ENCODE assay signal across 12 cellular contexts in genomic region chr6:131635384-131636340, GRCh38. TPM values are rescaled to one million over a fixed set of nuclear protein-coding genes. Genes with fewer than 3 reads are reported as not detected.
DNase-seq lines count a peak whose midpoint lies in the region; ATAC-seq and TF ChIP-seq lines count a peak whose summit lies in the region.
"Had no signal": no experiment of that assay in that cellular context is flagged by ENCODE, and none has a peak within 500 bp of the region (broad histone marks: within the 10 kb centered on the region; RNA-seq: fewer than 3 reads in every experiment).

No MANE protein-coding gene starts in this region.

- TF ChIP-seq CTCF in H9 (conservative IDR thresholded peaks at IDR 0.05) (no peak), coronary artery (IDR thresholded peaks at IDR 0.05) (no peak)

- H3K4me2 ChIP-seq in H9 (ENCODE audit: insufficient read depth, insufficient read length, low read length) (no peak overlapping the region), mesendoderm (ENCODE audit: low read length) (no peak overlapping the region)
- H3K4me2 ChIP-seq: GM23338 had no signal

- ATAC-seq in GM18861 (IDR thresholded peaks at IDR 0.05; ENCODE audit: unreplicated experiment) (peak; percentile 92), HG03457 (IDR thresholded peaks at IDR 0.05; ENCODE audit: unreplicated experiment) (peak; percentile 75), left lobe of liver (peak; percentile 51)
- ATAC-seq: GM23338 had no signal

- H3K23me2 ChIP-seq in H9 (ENCODE audit: insufficient read length, low read depth, low read length, poor library complexity, severe bottlenecking), result no peaks in the 10 kb centered on the region

- H3K27ac ChIP-seq in H9 (ENCODE audit: insufficient read length, low read depth, low read length) (no peak overlapping the region), coronary artery (no peak overlapping the region), mesendoderm (ENCODE audit: low read depth, low read length) (no peak overlapping the region)

- H2AFZ ChIP-seq in H9 (ENCODE audit: low read length), result no peak overlapping the region
- H2AFZ ChIP-seq: GM23338 had no signal

- H2BK12ac ChIP-seq in H9 (ENCODE audit: insufficient read length, low read depth, low read length), result no peak overlapping the region

- no peaks in the 10 kb centered on the region for H4K20me1 ChIP-seq in H9 (ENCODE audit: control insufficient read depth, insufficient read depth, insufficient read length)

- H3K23ac ChIP-seq in H9 (ENCODE audit: insufficient read length, low read depth, low read length), result no peak overlapping the region
- H3K23ac ChIP-seq in mesendoderm (ENCODE audit: low read length), result no peak overlapping the region

- no peaks in the 10 kb centered on the region for H3K36me3 ChIP-seq in mesendoderm (ENCODE audit: control insufficient read depth, insufficient read depth, low read length)

- no peaks in the 10 kb centered on the region for H3K79me2 ChIP-seq in H9 (ENCODE audit: insufficient read depth, low read length)
- H3K79me2 ChIP-seq in mesendoderm (ENCODE audit: control insufficient read depth, insufficient read depth, low read length), result no peaks in the 10 kb centered on the region

- H3K9me3 Mint-ChIP-seq in H9, result no peaks in the 10 kb centered on the region
- H3K9me3 Mint-ChIP-seq: GM23338, type B pancreatic cell had no signal

- H4K91ac ChIP-seq in H9 (ENCODE audit: insufficient read length, low read depth, low read length), result no peak overlapping the region

- no peak overlapping the region for H3K4me3 Mint-ChIP-seq in H9
- H3K4me3 Mint-ChIP-seq: GM23338, type B pancreatic cell had no signal

- H3K27me3 ChIP-seq in H9 (ENCODE audit: insufficient read depth, low read length) (no peaks in the 10 kb centered on the region), mesendoderm (ENCODE audit: insufficient read depth, low read length, poor library complexity) (no peaks in the 10 kb centered on the region)

- H3K79me1 ChIP-seq in H9 (ENCODE audit: insufficient read depth, low read depth, low read length, poor library complexity, severe bottlenecking) (no peaks in the 10 kb centered on the region), mesendoderm (ENCODE audit: low read length) (no peaks in the 10 kb centered on the region)

- no peak overlapping the region for H4K5ac ChIP-seq in H9 (ENCODE audit: insufficient read length, low read depth, low read length)
- no peak overlapping the region for H4K5ac ChIP-seq in mesendoderm (ENCODE audit: low read length)

- H3K9me3 ChIP-seq in H9 (ENCODE audit: control insufficient read depth, low read depth, low read length), result no peaks in the 10 kb centered on the region

- H3K14ac ChIP-seq in H9 (ENCODE audit: insufficient read depth, low read length), result no peak overlapping the region

- H3K4me1 Mint-ChIP-seq in H9, result no peaks in the 10 kb centered on the region
- H3K4me1 Mint-ChIP-seq: GM23338 had no signal

- no peaks in the 10 kb centered on the region for H3K36me3 Mint-ChIP-seq in H9 (ENCODE audit: insufficient read depth in 1 of 3, low read depth in 3 of 3)
- H3K36me3 Mint-ChIP-seq: type B pancreatic cell had no signal

- H3K4me1 ChIP-seq in H9 (ENCODE audit: insufficient read depth, low read length) (no peaks in the 10 kb centered on the region), mesendoderm (ENCODE audit: control insufficient read depth, low read depth, low read length) (no peaks in the 10 kb centered on the region)

- H3K27me3 Mint-ChIP-seq in H9 (ENCODE audit: low read depth), result no peaks in the 10 kb centered on the region

- WGBS in H9 (ENCODE audit: extremely low coverage, insufficient read length, low lambda C conversion rate), result no CpG with 5 or more reads among the region's 11 CpGs
- WGBS in mesendoderm (ENCODE audit: extremely low coverage, insufficient coverage, low lambda C conversion rate), result no CpG with 5 or more reads among the region's 11 CpGs

- no peak overlapping the region for H3K56ac ChIP-seq in H9 (ENCODE audit: insufficient read length, low read depth, low read length)
- H3K56ac ChIP-seq in mesendoderm (ENCODE audit: low read length), result no peak overlapping the region

- peak overlapping the region; percentile 26 for H2BK20ac ChIP-seq in H9 (ENCODE audit: low read depth, low read length, poor library complexity, severe bottlenecking)

- H3T11ph ChIP-seq in H9 (ENCODE audit: low read length), result no peak overlapping the region

- H2AK5ac ChIP-seq in H9 (ENCODE audit: insufficient read length, low read length) (no peak overlapping the region), mesendoderm (ENCODE audit: low read length) (no peak overlapping the region)

- H3K4ac ChIP-seq in H9 (ENCODE audit: low read depth, low read length) (no peak overlapping the region), mesendoderm (ENCODE audit: low read depth, low read length) (no peak overlapping the region)

- no peak overlapping the region for H2BK5ac ChIP-seq in H9 (ENCODE audit: insufficient read length, low read length)
- H2BK5ac ChIP-seq in mesendoderm (ENCODE audit: low read length), result no peak overlapping the region

- no peak overlapping the region for H3K4me3 ChIP-seq in coronary artery
- no peak overlapping the region for H3K4me3 ChIP-seq in mesendoderm (ENCODE audit: low read length)
- H3K4me3 ChIP-seq: GM23338 had no signal

- no peak overlapping the region for H2BK15ac ChIP-seq in H9 (ENCODE audit: low read depth, low read length)
- H2BK15ac ChIP-seq in mesendoderm (replicated peaks; ENCODE audit: low read depth), result no peak overlapping the region

- no peak for DNase-seq in H9
- no peak for DNase-seq in left lobe of liver (ENCODE audit: low spot score)
- DNase-seq in stimulated activated naive CD4-positive, alpha-beta T cell (lab: John Stamatoyannopoulos, UW), result no peak
- no peak for DNase-seq in coronary artery (ENCODE audit: low spot score)
- DNase-seq in NCI-H524 (lab: John Stamatoyannopoulos, UW), result no peak
- DNase-seq in mesendoderm, result no peak
- DNase-seq: NCI-H1105 had no signal

- H3K9ac ChIP-seq in H9 (ENCODE audit: extremely low read depth, insufficient read length, low read length) (no peak overlapping the region), mesendoderm (ENCODE audit: low read length) (no peak overlapping the region)

- H4K8ac ChIP-seq in H9 (replicated peaks; ENCODE audit: insufficient read length, low read depth, low read length), result no peak overlapping the region
- no peak overlapping the region for H4K8ac ChIP-seq in mesendoderm (ENCODE audit: low read depth, low read length)

- H3K18ac ChIP-seq in H9 (ENCODE audit: insufficient read length, low read depth, low read length) (no peak overlapping the region), mesendoderm (ENCODE audit: low read length) (no peak overlapping the region)

- no peak overlapping the region; a peak in 1 of 7 replicates for H3K27ac Mint-ChIP-seq in H9
- H3K27ac Mint-ChIP-seq: GM23338, type B pancreatic cell had no signal

- H2BK120ac ChIP-seq in H9 (ENCODE audit: low read depth, low read length, poor library complexity, severe bottlenecking) (no peak overlapping the region), mesendoderm (ENCODE audit: low read depth, low read length) (no peak overlapping the region)

RNA-seq across cellular contexts. Expression of gene ENPP3, which starts 1.4 kb away (rescaled TPM):
- 0.09 and 0.15 TPM in 2 replicates for total RNA-seq in H9 (2021)
- 1.9 TPM for total RNA-seq in left lobe of liver
- 0.06 TPM for polyA plus RNA-seq in mesendoderm (2013, experiment 1 of 2)
- polyA plus RNA-seq in mesendoderm (2013, experiment 2 of 2), result 0.03 TPM
- total RNA-seq: bronchial epithelial cell, GM23338 had no signal
- polyA plus RNA-seq: GM23338 had no signal

RNA-seq across cellular contexts. Expression of gene MED23, which starts 7.6 kb away (rescaled TPM):
- total RNA-seq in H9 (2021) (13.6 and 16.2 TPM in 2 replicates), left lobe of liver (9.4 TPM)
- 6.6 TPM for polyA plus RNA-seq in mesendoderm (2013, experiment 1 of 2)
- polyA plus RNA-seq in mesendoderm (2013, experiment 2 of 2), result 6.9 TPM
